In genomic region chr16:83849434-83849833, GRCh38 we compare ENCODE assay signal across 25 cellular contexts.
"Had no signal": no experiment of that assay in that cellular context is flagged by ENCODE, and none has a peak within 500 bp of the region (broad histone marks: within the 10 kb centered on the region; RNA-seq: fewer than 3 reads in every experiment).

No MANE protein-coding gene starts in this region.

- ATAC-seq: activated CD8-positive, alpha-beta T cell treated with anti-CD3 and anti-CD28 coated beads, Interleukin-2, amount 10 ng/mL, durations not matched to agents 7 days and 5 days; mucosa of descending colon; naive thymus-derived CD4-positive, alpha-beta T cell; upper lobe of right lung had no signal

- H3K27me3 ChIP-seq: adrenal gland, breast epithelium, thyroid gland, upper lobe of right lung had no signal

- H3K36me3 ChIP-seq: adrenal gland, breast epithelium, thyroid gland, upper lobe of right lung, WERI-Rb-1 had no signal

- H3K27ac Mint-ChIP-seq: activated CD8-positive, alpha-beta T cell treated with anti-CD3 and anti-CD28 coated beads, Interleukin-2, amount 10 ng/mL, durations not matched to agents 7 days and 5 days; activated naive CD4-positive, alpha-beta T cell treated with anti-CD3 and anti-CD28 coated beads, Interleukin-2, amount 50 U/mL, for 24 hours; activated T-helper 1 cell treated with anti-CD3 and anti-CD28 coated beads, Interleukin-12 subunit alpha, Interleukin-12 subunit beta, Interleukin-2, Interleukin-4 antibody, amounts not matched to agents 30 ng/mL and 10 ng/mL and 1 ng/mL, durations not matched to agents 14 hours and 24 hours and 36 hours; memory B cell; naive thymus-derived CD4-positive, alpha-beta T cell; progenitor cell of endocrine pancreas; stimulated activated naive CD8-positive, alpha-beta T cell treated with anti-CD3 and anti-CD28 coated beads, Interleukin-15, Interleukin-2, amounts not matched to agents 100 ng/mL and 50 ng/mL, for 24 hours had no signal

- H3K27me3 Mint-ChIP-seq: activated naive CD4-positive, alpha-beta T cell treated with anti-CD3 and anti-CD28 coated beads, Interleukin-2, amount 50 U/mL, for 24 hours; stimulated activated naive CD8-positive, alpha-beta T cell treated with anti-CD3 and anti-CD28 coated beads, Interleukin-15, Interleukin-2, amounts not matched to agents 100 ng/mL and 50 ng/mL, for 24 hours had no signal

- H3K4me1 Mint-ChIP-seq: activated naive CD4-positive, alpha-beta T cell treated with anti-CD3 and anti-CD28 coated beads, Interleukin-2, amount 50 U/mL, for 24 hours; naive thymus-derived CD4-positive, alpha-beta T cell had no signal

- H3K9me3 Mint-ChIP-seq: activated naive CD4-positive, alpha-beta T cell treated with anti-CD3 and anti-CD28 coated beads, Interleukin-2, amount 50 U/mL, for 24 hours; activated T-helper 1 cell treated with anti-CD3 and anti-CD28 coated beads, Interleukin-12 subunit alpha, Interleukin-12 subunit beta, Interleukin-2, Interleukin-4 antibody, amounts not matched to agents 30 ng/mL and 10 ng/mL and 1 ng/mL, durations not matched to agents 14 hours and 24 hours and 36 hours; memory B cell; naive thymus-derived CD4-positive, alpha-beta T cell; neural crest cell; stimulated activated naive CD8-positive, alpha-beta T cell treated with anti-CD3 and anti-CD28 coated beads, Interleukin-15, Interleukin-2, amounts not matched to agents 100 ng/mL and 50 ng/mL, for 24 hours had no signal

- H3K36me3 Mint-ChIP-seq: activated naive CD4-positive, alpha-beta T cell treated with anti-CD3 and anti-CD28 coated beads, Interleukin-2, amount 50 U/mL, for 24 hours; memory B cell; naive thymus-derived CD4-positive, alpha-beta T cell had no signal

- H3K27ac ChIP-seq: adrenal gland, breast epithelium, coronary artery, epithelial cell of prostate, thyroid gland, upper lobe of right lung, WERI-Rb-1 had no signal

- H3K4me1 ChIP-seq: adrenal gland, breast epithelium, thyroid gland had no signal

- H3K9me3 ChIP-seq: adrenal gland, breast epithelium, mucosa of descending colon, thyroid gland, upper lobe of right lung had no signal

- H3K4me3 Mint-ChIP-seq: activated CD8-positive, alpha-beta T cell treated with anti-CD3 and anti-CD28 coated beads, Interleukin-2, amount 10 ng/mL, durations not matched to agents 7 days and 5 days; activated naive CD4-positive, alpha-beta T cell treated with anti-CD3 and anti-CD28 coated beads, Interleukin-2, amount 50 U/mL, for 24 hours; activated T-helper 1 cell treated with anti-CD3 and anti-CD28 coated beads, Interleukin-12 subunit alpha, Interleukin-12 subunit beta, Interleukin-2, Interleukin-4 antibody, amounts not matched to agents 30 ng/mL and 10 ng/mL and 1 ng/mL, durations not matched to agents 14 hours and 24 hours and 36 hours; memory B cell; naive thymus-derived CD4-positive, alpha-beta T cell; neural crest cell; stimulated activated naive CD8-positive, alpha-beta T cell treated with anti-CD3 and anti-CD28 coated beads, Interleukin-15, Interleukin-2, amounts not matched to agents 100 ng/mL and 50 ng/mL, for 24 hours had no signal

- DNase-seq: activated CD4-positive, alpha-beta T cell treated with anti-CD3 and anti-CD28 coated beads for 1 hour; activated CD4-positive, alpha-beta T cell treated with anti-CD3 and anti-CD28 coated beads, Interleukin-2, amount 50 U/mL, for 1 hour; activated CD8-positive, alpha-beta T cell treated with anti-CD3 and anti-CD28 coated beads, Interleukin-2, amount 10 ng/mL, durations not matched to agents 7 days and 5 days; activated gamma-delta T cell treated with Interleukin-2 at 50 U/mL for 16 hours; adrenal gland; foreskin fibroblast; hippocampal formation; mucosa of descending colon; naive thymus-derived CD4-positive, alpha-beta T cell; retina; stimulated activated CD4-positive, alpha-beta T cell treated with anti-CD3 and anti-CD28 coated beads, Interleukin-1b, Interleukin-23, amount 100 ng/mL, for 48 hours; substantia nigra; T-helper 1 cell; thyroid gland; upper lobe of right lung; WERI-Rb-1 had no signal

- H3K4me3 ChIP-seq: adrenal gland, breast epithelium, coronary artery, mucosa of descending colon, thyroid gland, upper lobe of right lung had no signal
